Comparison of ENCODE assay signal across 10 cellular contexts in the genomic region with DNA sequence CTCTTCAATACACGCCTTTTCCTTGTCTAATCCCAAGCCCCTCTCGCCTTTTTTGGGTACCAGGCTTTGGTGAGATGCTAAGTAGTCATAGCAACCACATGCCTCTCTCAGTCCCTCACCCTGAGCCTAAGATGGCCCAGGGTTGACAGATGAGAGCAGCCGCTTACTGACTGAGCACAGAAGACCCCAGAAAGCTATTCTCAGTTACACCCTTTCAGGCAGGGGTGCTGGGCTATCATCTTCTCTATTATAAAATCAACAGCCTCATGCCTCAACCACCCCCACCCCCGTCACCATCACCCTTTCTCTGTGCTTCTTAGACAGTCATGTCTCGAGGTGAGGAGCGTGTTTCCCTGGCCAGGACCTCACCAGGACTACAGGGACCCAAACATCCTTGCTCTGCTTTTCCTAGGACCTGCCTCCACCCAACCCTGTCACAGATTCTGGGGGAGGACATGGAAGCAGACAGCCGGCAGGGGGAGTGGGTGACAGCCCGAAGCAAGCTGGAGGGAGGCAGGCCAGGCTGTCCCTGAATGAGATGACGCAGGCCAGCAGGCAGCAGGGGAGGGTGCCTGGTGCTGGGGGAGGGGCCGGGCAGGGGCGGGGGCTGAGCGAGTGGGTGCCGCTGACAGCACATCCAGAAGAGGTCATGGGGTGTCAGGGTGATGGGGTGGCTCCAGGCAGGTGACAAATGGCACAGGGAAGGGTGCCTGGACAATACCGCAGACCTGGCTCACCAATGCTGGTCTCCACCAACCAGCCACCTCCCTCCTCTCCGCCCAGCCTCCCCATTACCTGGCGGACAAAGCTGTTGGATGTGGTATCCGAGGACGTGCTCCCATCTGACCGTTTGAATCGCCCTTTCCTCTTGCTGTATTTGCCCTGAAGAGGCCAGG. TPM values are rescaled to one million over a fixed set of nuclear protein-coding genes. Genes with fewer than 3 reads are reported as not detected.
DNase-seq lines count a peak whose midpoint lies in the region; ATAC-seq and TF ChIP-seq lines count a peak whose summit lies in the region.
"Had no signal": no experiment of that assay in that cellular context is flagged by ENCODE, and none has a peak within 500 bp of the region (broad histone marks: within the 10 kb centered on the region; RNA-seq: fewer than 3 reads in every experiment).

No MANE protein-coding gene starts in this region.

- no peak overlapping the region for H3K4me2 ChIP-seq in SK-N-SH

- no peak overlapping the region for H2AFZ ChIP-seq in SK-N-SH (ENCODE audit: low read depth)

- ATAC-seq in SK-N-SH treated with all-trans-retinoic acid at 6 μM for 48 hours (no peak), thoracic aorta (ENCODE audit: insufficient number of reproducible peaks, low FRiP score, low read depth) (no peak)

- H3K36me3 ChIP-seq in SK-N-SH (replicated peaks in 1 of 2; ENCODE audit: control insufficient read depth in 1 of 2, insufficient read depth in 2 of 2, low read length in 1 of 2) = peaks cover 10 to 12% of the 10 kb centered on the region in 2 experiments
- peaks cover 40 to 44% of the 10 kb centered on the region in 2 donors for H3K36me3 ChIP-seq in ascending aorta
- H3K36me3 ChIP-seq in iPS-18a (ENCODE audit: control insufficient read depth, low read depth, low read length) = peaks cover 31% of the 10 kb centered on the region
- H3K36me3 ChIP-seq in thoracic aorta = peaks cover 36% of the 10 kb centered on the region

- no peak overlapping the region for H3K4me3 ChIP-seq in SK-N-SH (ENCODE audit: low read depth in 2 of 2, low read length in 1 of 2)
- H3K4me3 ChIP-seq in ascending aorta = peak overlapping the region; percentile 35 to 90
- H3K4me3 ChIP-seq in iPS-18a (ENCODE audit: low read length) = peak overlapping the region; percentile 81
- H3K4me3 ChIP-seq in thoracic aorta = peak overlapping the region; percentile 82

- CTCF ChIA-PET in SK-N-SH (lab: Yijun Ruan, JAX) = interaction anchor here (0.7 to 29.0 kb wide), 7 partner anchors 8 to 211 kb away, joined by 3 to 781 read pairs (median 8); no protein-coding TSS in a partner anchor

- TF ChIP-seq RAD21 in SK-N-SH (IDR thresholded peaks at IDR 0.05; ENCODE audit: low read length) = peak; percentile 43

- POLR2A ChIA-PET in SK-N-SH (lab: Yijun Ruan, JAX) = interaction anchor here (0.7 to 1.5 kb wide), 2 partner anchors 12 to 63 kb away, joined by 3 to 5 read pairs; no protein-coding TSS in a partner anchor

- DNase-seq in SK-N-SH = peak; percentile 90
- DNase-seq in ascending aorta (ENCODE audit: low spot score in 2 of 2) = peak; percentile 60 to 91
- peak; percentile 54 for DNase-seq in thoracic aorta (ENCODE audit: low spot score)
- no peak for DNase-seq in activated effector memory CD4-positive, alpha-beta T cell treated with anti-CD3 and anti-CD28 coated beads, Interleukin-2, amount 50 U/mL, for 16 hours
- DNase-seq in MV-4-11 (lab: John Stamatoyannopoulos, UW) = no peak
- no peak for DNase-seq in NAMALWA (ENCODE audit: low spot score)
- DNase-seq: NCI-H510A had no signal

- H3F3A ChIP-seq in SK-N-SH (replicated peaks; ENCODE audit: insufficient read depth) = peaks cover 11% of the 10 kb centered on the region

- no peaks in the 10 kb centered on the region for H3K9me2 ChIP-seq in SK-N-SH

- 67% methylated on average over 20 of the region's 20 CpGs for WGBS in SK-N-SH (ENCODE audit: low lambda C conversion rate)

- no peak overlapping the region; a peak in 1 of 4 replicates for H3K27ac ChIP-seq in SK-N-SH (ENCODE audit: low read depth in 2 of 2, low read length in 1 of 2)
- peak overlapping the region; percentile 92 to 98 for H3K27ac ChIP-seq in ascending aorta
- no peak overlapping the region for H3K27ac ChIP-seq in iPS-18a (ENCODE audit: low read length)
- peak overlapping the region; percentile 92 to 97 for H3K27ac ChIP-seq in thoracic aorta

- intact Hi-C loops in ascending aorta (cut with DNase I) = loop anchor here (2.0 kb wide), 2 partner anchors 30 to 50 kb away; no protein-coding TSS in a partner anchor

- H3K27me3 ChIP-seq in SK-N-SH (ENCODE audit: insufficient read depth) = no peaks in the 10 kb centered on the region
- no peaks in the 10 kb centered on the region for H3K27me3 ChIP-seq in ascending aorta
- H3K27me3 ChIP-seq in iPS-18a (ENCODE audit: control insufficient read depth, insufficient read depth, low read length) = no peaks in the 10 kb centered on the region
- H3K27me3 ChIP-seq in thoracic aorta (replicated peaks; ENCODE audit: insufficient read depth) = no peaks in the 10 kb centered on the region

- 0 out of 2 replicates have a peak, but pooled peaks cover 4% of the 10 kb centered on the region for H4K20me1 ChIP-seq in SK-N-SH (ENCODE audit: insufficient read depth)

- H3K4me1 ChIP-seq in SK-N-SH (ENCODE audit: control insufficient read depth in 1 of 2, insufficient read depth in 2 of 2, low read depth in 1 of 2, low read length in 1 of 2) (peaks cover 19 to 34% of the 10 kb centered on the region in 2 experiments; a peak in 2 of 4 replicates), ascending aorta (peaks cover 14 to 41% of the 10 kb centered on the region in 2 donors), iPS-18a (ENCODE audit: control insufficient read depth, low read depth, low read length) (peaks cover 24% of the 10 kb centered on the region), thoracic aorta (ENCODE audit: control insufficient read depth in 1 of 2, low read depth in 2 of 2) (peaks cover 30 to 52% of the 10 kb centered on the region in 2 donors)

- TF ChIP-seq EP300 in SK-N-SH (IDR thresholded peaks at IDR 0.05; ENCODE audit: borderline replicate concordance in 1 of 2, low read depth in 1 of 2, low read length in 1 of 2) = no peak

- H3K9ac ChIP-seq in SK-N-SH (no peak overlapping the region), iPS-18a (ENCODE audit: low read length) (no peak overlapping the region)

- no peaks in the 10 kb centered on the region for H3K9me3 ChIP-seq in SK-N-SH
- H3K9me3 ChIP-seq in ascending aorta = no peaks in the 10 kb centered on the region
- H3K9me3 ChIP-seq in iPS-18a (ENCODE audit: control insufficient read depth, low read depth, low read length) = no peaks in the 10 kb centered on the region
- no peaks in the 10 kb centered on the region for H3K9me3 ChIP-seq in thoracic aorta

- TF ChIP-seq CTCF in SK-N-SH (IDR thresholded peaks at IDR 0.05) (peak; percentile 35; the same call in 1 of the 2 replicates), ascending aorta (IDR thresholded peaks at IDR 0.05) (peak; percentile 58 to 77 (median 70)), thoracic aorta (IDR thresholded peaks at IDR 0.05) (peak; percentile 73)

- H3K79me2 ChIP-seq in SK-N-SH (ENCODE audit: insufficient read depth) = peaks cover 33% of the 10 kb centered on the region

TF ChIP-seq in SK-N-SH treated with all-trans-retinoic acid at 6 μM for 48 hours, 23 proteins besides CTCF, POLR2A, EP300 and RAD21 (continues in another document):
- TF ChIP-seq ZC3H10 (CRISPR knock-in tag; IDR thresholded peaks at IDR 0.05) (no peak), ZNF8 (CRISPR knock-in tag; IDR thresholded peaks at IDR 0.05) (no peak), RARB (CRISPR knock-in tag; IDR thresholded peaks at IDR 0.05) (no peak)
- TF ChIP-seq, protein P1, sequence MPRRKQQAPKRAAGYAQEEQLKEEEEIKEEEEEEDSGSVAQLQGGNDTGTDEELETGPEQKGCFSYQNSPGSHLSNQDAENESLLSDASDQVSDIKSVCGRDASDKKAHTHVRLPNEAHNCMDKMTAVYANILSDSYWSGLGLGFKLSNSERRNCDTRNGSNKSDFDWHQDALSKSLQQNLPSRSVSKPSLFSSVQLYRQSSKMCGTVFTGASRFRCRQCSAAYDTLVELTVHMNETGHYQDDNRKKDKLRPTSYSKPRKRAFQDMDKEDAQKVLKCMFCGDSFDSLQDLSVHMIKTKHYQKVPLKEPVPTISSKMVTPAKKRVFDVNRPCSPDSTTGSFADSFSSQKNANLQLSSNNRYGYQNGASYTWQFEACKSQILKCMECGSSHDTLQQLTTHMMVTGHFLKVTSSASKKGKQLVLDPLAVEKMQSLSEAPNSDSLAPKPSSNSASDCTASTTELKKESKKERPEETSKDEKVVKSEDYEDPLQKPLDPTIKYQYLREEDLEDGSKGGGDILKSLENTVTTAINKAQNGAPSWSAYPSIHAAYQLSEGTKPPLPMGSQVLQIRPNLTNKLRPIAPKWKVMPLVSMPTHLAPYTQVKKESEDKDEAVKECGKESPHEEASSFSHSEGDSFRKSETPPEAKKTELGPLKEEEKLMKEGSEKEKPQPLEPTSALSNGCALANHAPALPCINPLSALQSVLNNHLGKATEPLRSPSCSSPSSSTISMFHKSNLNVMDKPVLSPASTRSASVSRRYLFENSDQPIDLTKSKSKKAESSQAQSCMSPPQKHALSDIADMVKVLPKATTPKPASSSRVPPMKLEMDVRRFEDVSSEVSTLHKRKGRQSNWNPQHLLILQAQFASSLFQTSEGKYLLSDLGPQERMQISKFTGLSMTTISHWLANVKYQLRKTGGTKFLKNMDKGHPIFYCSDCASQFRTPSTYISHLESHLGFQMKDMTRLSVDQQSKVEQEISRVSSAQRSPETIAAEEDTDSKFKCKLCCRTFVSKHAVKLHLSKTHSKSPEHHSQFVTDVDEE (CRISPR knock-in tag; IDR thresholded peaks at IDR 0.05) = no peak

RNA-seq across cellular contexts. Expression of a gene that starts 3.1 kb away (rescaled TPM):
- 7.2 and 7.4 TPM in 2 replicates for polyA plus RNA-seq in SK-N-SH (2012; rRNA removed)
- 1.9 and 3.2 TPM in 2 replicates for polyA plus RNA-seq in SK-N-SH (2012; cell fraction: cytosol; rRNA removed)
- 41.0 and 52.4 TPM in 2 replicates for polyA plus RNA-seq in SK-N-SH (2012; cell fraction: nucleus; rRNA removed)
- total RNA-seq in ascending aorta = 9.6 TPM
- total RNA-seq in thoracic aorta = 10 to 100 TPM; 14.3 to 15.6 TPM

RNA-seq across cellular contexts. Expression of a gene that starts 5.7 kb away (rescaled TPM):
- 2,966 and 3,473 TPM in 2 replicates for polyA plus RNA-seq in SK-N-SH (2012; rRNA removed)
- 3,628 and 3,647 TPM in 2 replicates for polyA plus RNA-seq in SK-N-SH (2012; cell fraction: cytosol; rRNA removed)
- polyA plus RNA-seq in SK-N-SH (2012; cell fraction: nucleus; rRNA removed) = 962 and 1,107 TPM in 2 replicates
- total RNA-seq in ascending aorta (1,889 TPM), thoracic aorta (1,000 to 10,000 TPM; 1,315 to 2,278 TPM)

RNA-seq across cellular contexts. Expression of a gene that starts 28.4 kb away (rescaled TPM):
- not detected in 2 replicates for polyA plus RNA-seq in SK-N-SH (2012; rRNA removed)
- not detected in 2 replicates for polyA plus RNA-seq in SK-N-SH (2012; cell fraction: cytosol; rRNA removed)
- polyA plus RNA-seq in SK-N-SH (2012; cell fraction: nucleus; rRNA removed) = 0.05 TPM in 1 of 2 replicates, not detected in the other
- total RNA-seq in ascending aorta (not detected), thoracic aorta (under 1 TPM in 1 of 2 donors, not detected in 1; 0.27 TPM)
- total RNA-seq: subcutaneous adipose tissue had no signal

RNA-seq across cellular contexts. Expression of a gene that starts 31.4 kb away (rescaled TPM):
- 0.07 and 0.08 TPM in 2 replicates for polyA plus RNA-seq in SK-N-SH (2012; rRNA removed)
- 0.04 and 0.13 TPM in 2 replicates for polyA plus RNA-seq in SK-N-SH (2012; cell fraction: cytosol; rRNA removed)
- 0.10 and 0.23 TPM in 2 replicates for polyA plus RNA-seq in SK-N-SH (2012; cell fraction: nucleus; rRNA removed)
- total RNA-seq in ascending aorta (7.9 TPM), thoracic aorta (10 to 100 TPM; 13.9 to 14.3 TPM)

RNA-seq across cellular contexts. Expression of a gene that starts 42.9 kb away (rescaled TPM):
- 1.5 and 2.4 TPM in 2 replicates for polyA plus RNA-seq in SK-N-SH (2012; rRNA removed)
- 0.46 and 0.90 TPM in 2 replicates for polyA plus RNA-seq in SK-N-SH (2012; cell fraction: cytosol; rRNA removed)
- 5.0 and 9.6 TPM in 2 replicates for polyA plus RNA-seq in SK-N-SH (2012; cell fraction: nucleus; rRNA removed)
- total RNA-seq in ascending aorta (23.8 TPM), thoracic aorta (10 to 100 TPM in 1 of 2 donors, 1 to 10 TPM in 1; 7.0 to 13.9 TPM)

Comparison
In these comparisons a context has a peak if more than half of its experiments do, and no peak if none do; other contexts are left out.
1. DNase-seq: peak in SK-N-SH (single experiment), ascending aorta (2 of 2) and thoracic aorta (single experiment); none in activated effector memory CD4-positive, alpha-beta T cell treated with anti-CD3 and anti-CD28 coated beads, Interleukin-2, amount 50 U/mL, for 16 hours (single experiment), MV-4-11 (single experiment) and NAMALWA (single experiment).
2. H3K27ac ChIP-seq: peak in ascending aorta (2 of 2) and thoracic aorta (2 of 2); none in SK-N-SH (0 of 2) and iPS-18a (single experiment).
3. H3K4me3 ChIP-seq: peak in ascending aorta (2 of 2), iPS-18a (single experiment) and thoracic aorta (single experiment); none in SK-N-SH (0 of 2).
4. Peak in every context shown above with its lines, with median percentiles within 50 percentile points of each other: CTCF ChIP-seq.